18 cellular contexts compared by ENCODE assay signal in the genomic region with DNA sequence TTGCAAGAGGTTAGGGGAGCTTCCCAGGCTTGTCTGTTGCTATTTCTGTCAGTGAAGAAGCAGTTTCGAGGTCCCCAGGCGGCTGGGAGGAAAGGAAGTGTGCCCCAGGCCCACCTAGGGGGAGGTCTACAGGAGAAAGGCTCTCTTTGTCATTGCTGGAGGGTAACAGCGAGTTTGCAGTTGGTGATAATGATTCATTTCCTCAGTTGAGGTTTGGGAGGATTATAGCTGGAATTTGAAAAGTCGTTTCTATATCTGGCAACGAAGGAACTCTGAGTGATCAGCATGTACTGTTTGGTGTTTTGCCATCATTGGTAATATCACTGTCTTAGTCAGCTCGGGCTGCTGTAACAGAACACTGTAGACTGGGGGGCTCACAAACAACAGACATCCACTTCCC.
DNase-seq lines count a peak whose midpoint lies in the region; ATAC-seq and TF ChIP-seq lines count a peak whose summit lies in the region.
"Had no signal": no experiment of that assay in that cellular context is flagged by ENCODE, and none has a peak within 500 bp of the region (broad histone marks: within the 10 kb centered on the region; RNA-seq: fewer than 3 reads in every experiment).

No MANE protein-coding gene starts in this region.

- H4K20me1 ChIP-seq in BLaER1 treated with 17β-estradiol and CSF1 and Interleukin-3, amounts not matched to agents 10 nM and 100 nM = no peaks in the 10 kb centered on the region; a peak in 1 of 22 replicates

- no peak for ATAC-seq in HG03460 (IDR thresholded peaks at IDR 0.05; ENCODE audit: unreplicated experiment)
- ATAC-seq: activated CD8-positive, alpha-beta T cell treated with anti-CD3 and anti-CD28 coated beads, Interleukin-2, amount 10 ng/mL, durations not matched to agents 7 days and 5 days; body of pancreas; HepG2; mucosa of descending colon had no signal

- DNase-seq in MV-4-11 (lab: John Stamatoyannopoulos, UW) = peak; percentile 96
- peak; percentile 3 for DNase-seq in cardiac fibroblast (ENCODE audit: low read depth in 2 of 2)
- DNase-seq in neural crest cell (ENCODE audit: low read depth, low spot score) = no peak
- DNase-seq in KG1 (lab: John Stamatoyannopoulos, UW) = no peak
- DNase-seq in sigmoid colon = no peak
- DNase-seq in NCI-H1048 (lab: John Stamatoyannopoulos, UW) = no peak
- DNase-seq: activated CD8-positive, alpha-beta T cell treated with anti-CD3 and anti-CD28 coated beads, Interleukin-2, amount 10 ng/mL, durations not matched to agents 7 days and 5 days; body of pancreas; C1 segment of cervical spinal cord; DND-41; kidney; mucosa of descending colon; NCI-H187 treated with DMSO at 0.1 percent for 48 hours; Right ventricle myocardium superior had no signal

- no peak overlapping the region for H3K4me3 ChIP-seq in BLaER1 treated with 17β-estradiol and CSF1 and Interleukin-3, amounts not matched to agents 10 nM and 100 nM
- H3K4me3 ChIP-seq in cardiac fibroblast (replicated peaks in 1 of 2; ENCODE audit: low read depth in 2 of 2, low read length in 2 of 2) (no peak overlapping the region), sigmoid colon (no peak overlapping the region)
- H3K4me3 ChIP-seq: body of pancreas, mucosa of descending colon had no signal

- H3K36me3 Mint-ChIP-seq in neural crest cell (ENCODE audit: low read depth) = no peaks in the 10 kb centered on the region
- H3K36me3 Mint-ChIP-seq: type B pancreatic cell had no signal

- TF ChIP-seq CTCF in cardiac fibroblast (IDR thresholded peaks at IDR 0.05; ENCODE audit: low read depth, low read length) = no peak
- no peak for TF ChIP-seq CTCF in neural crest cell (conservative IDR thresholded peaks at IDR 0.05)
- no peak for TF ChIP-seq CTCF in sigmoid colon (IDR thresholded peaks at IDR 0.05)

- H3K4me1 Mint-ChIP-seq in neural crest cell = peaks cover 18% of the 10 kb centered on the region

- no peak for TF ChIP-seq POLR2A in sigmoid colon (IDR thresholded peaks at IDR 0.05)

- H3K4me2 ChIP-seq in BLaER1 treated with 17β-estradiol and CSF1 and Interleukin-3, amounts not matched to agents 10 nM and 100 nM = peak overlapping the region; percentile 18 to 64 (median 52); a peak in 20 of 22 replicates

- H3K27me3 Mint-ChIP-seq in neural crest cell (ENCODE audit: low read depth) = no peaks in the 10 kb centered on the region
- H3K27me3 Mint-ChIP-seq: type B pancreatic cell had no signal

- no peak for TF ChIP-seq EP300 in sigmoid colon (IDR thresholded peaks at IDR 0.05)

- H3K9ac ChIP-seq in BLaER1 treated with 17β-estradiol and CSF1 and Interleukin-3, amounts not matched to agents 10 nM and 100 nM = 0 out of 22 replicates have a peak overlapping the region, but pooled peaks of 1 of the 11 experiments have one; percentile 32

- 42 to 66% methylated on average over 6 of the region's 6 CpGs for WGBS in sigmoid colon, 2 donors

- no peak overlapping the region for H3K27ac ChIP-seq in BLaER1 treated with 17β-estradiol and CSF1 and Interleukin-3, amounts not matched to agents 10 nM and 100 nM
- no peak overlapping the region for H3K27ac ChIP-seq in sigmoid colon
- H3K27ac ChIP-seq: body of pancreas had no signal

- intact Hi-C loops in sigmoid colon (cut with DNase I) = loop anchor here (10.0 kb wide), 1 partner anchor 1360 kb away; a partner anchor contains a TSS

- H3K27ac Mint-ChIP-seq in neural crest cell (ENCODE audit: unreplicated experiment) = peak overlapping the region; percentile 50
- H3K27ac Mint-ChIP-seq: activated CD8-positive, alpha-beta T cell treated with anti-CD3 and anti-CD28 coated beads, Interleukin-2, amount 10 ng/mL, durations not matched to agents 7 days and 5 days; type B pancreatic cell had no signal

- peaks cover 3 to 13% (median 8%) of the 10 kb centered on the region in 11 experiments; a peak in 11 of 22 replicates for H3K9me3 ChIP-seq in BLaER1 treated with 17β-estradiol and CSF1 and Interleukin-3, amounts not matched to agents 10 nM and 100 nM (replicated peaks in 1 of 11)
- H3K9me3 ChIP-seq in sigmoid colon = no peaks in the 10 kb centered on the region
- H3K9me3 ChIP-seq: body of pancreas, mucosa of descending colon had no signal

- no peak overlapping the region for H3K4me3 Mint-ChIP-seq in neural crest cell
- H3K4me3 Mint-ChIP-seq: activated CD8-positive, alpha-beta T cell treated with anti-CD3 and anti-CD28 coated beads, Interleukin-2, amount 10 ng/mL, durations not matched to agents 7 days and 5 days; type B pancreatic cell had no signal

- no peaks in the 10 kb centered on the region for H3K27me3 ChIP-seq in BLaER1 treated with 17β-estradiol and CSF1 and Interleukin-3, amounts not matched to agents 10 nM and 100 nM
- no peaks in the 10 kb centered on the region for H3K27me3 ChIP-seq in sigmoid colon
- H3K27me3 ChIP-seq: body of pancreas had no signal

- peaks cover 9 to 18% (median 13%) of the 10 kb centered on the region in 10 experiments; a peak in 18 of 20 replicates for H3K4me1 ChIP-seq in BLaER1 treated with 17β-estradiol and CSF1 and Interleukin-3, amounts not matched to agents 10 nM and 100 nM
- no peaks in the 10 kb centered on the region for H3K4me1 ChIP-seq in sigmoid colon
- H3K4me1 ChIP-seq: body of pancreas had no signal

- H3K9me3 Mint-ChIP-seq in neural crest cell = peaks cover 3% of the 10 kb centered on the region
- H3K9me3 Mint-ChIP-seq: type B pancreatic cell had no signal

- no peaks in the 10 kb centered on the region for H3K36me3 ChIP-seq in BLaER1 treated with 17β-estradiol and CSF1 and Interleukin-3, amounts not matched to agents 10 nM and 100 nM
- H3K36me3 ChIP-seq in sigmoid colon = no peaks in the 10 kb centered on the region

Comparison
In these comparisons a context has a peak if more than half of its experiments do, and no peak if none do; other contexts are left out.
1. DNase-seq: peak in MV-4-11 (single experiment) and cardiac fibroblast (2 of 2); none in neural crest cell (single experiment), KG1 (single experiment), sigmoid colon (single experiment) and NCI-H1048 (single experiment).